In the genomic region with DNA sequence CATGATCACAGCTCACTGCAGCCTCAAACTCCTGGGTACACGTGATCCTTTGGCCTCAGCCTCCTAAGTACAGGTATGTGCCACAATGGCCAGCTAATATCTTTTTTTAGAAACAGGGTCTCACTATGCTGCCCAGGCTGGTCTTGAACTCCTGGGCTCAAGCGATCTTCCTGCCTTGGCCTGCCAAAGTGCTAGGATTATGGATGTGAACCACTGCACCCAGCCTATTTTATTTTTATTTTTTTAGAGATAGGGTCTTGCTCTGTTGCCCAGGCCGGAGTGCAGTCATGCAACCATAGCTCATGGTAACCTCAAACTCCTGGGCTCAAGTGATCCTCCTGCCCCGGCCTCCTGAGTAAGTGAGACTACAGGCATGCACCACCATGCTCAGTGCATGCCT, we compare ENCODE assay signal across 8 cellular contexts. TPM values are rescaled to one million over a fixed set of nuclear protein-coding genes. Genes with fewer than 3 reads are reported as not detected.
DNase-seq lines count a peak whose midpoint lies in the region; ATAC-seq and TF ChIP-seq lines count a peak whose summit lies in the region.
"Not testable (repeated sequence)": the region's sequence is repeated elsewhere in the genome, so short reads cannot be mapped to it uniquely, and the experiment has no call there.

No MANE protein-coding gene starts in this region.

- H3K27me3 Mint-ChIP-seq in activated CD4-positive, alpha-beta memory T cell treated with anti-CD3 and anti-CD28 coated beads, Interleukin-2, amount 10 ng/mL, durations not matched to agents 7 days and 5 days; activated naive CD8-positive, alpha-beta T cell treated with anti-CD3 and anti-CD28 coated beads for 36 hours: not testable (repeated sequence)

- WGBS in heart right ventricle, 2 donors = 96 to 99% methylated on average over 4 of the region's 4 CpGs
- 97 to 99% methylated on average over 4 of the region's 4 CpGs for WGBS in sigmoid colon, 2 donors
- WGBS in transverse colon (ENCODE audit: low coverage in 1 of 2), 2 donors = 87 to 96% methylated on average over 3 to 4 of the region's 4 CpGs

- H3K36me3 ChIP-seq in BLaER1 treated with 17β-estradiol and CSF1 and Interleukin-3, amounts not matched to agents 10 nM and 100 nM; Peyer's patch; heart right ventricle; mucosa of rectum (ENCODE audit: control insufficient read depth in 2 of 2, insufficient read depth in 2 of 2, low read length in 2 of 2); sigmoid colon; transverse colon: not testable (repeated sequence)

- H4K20me1 ChIP-seq in BLaER1 treated with 17β-estradiol and CSF1 and Interleukin-3, amounts not matched to agents 10 nM and 100 nM = not testable (repeated sequence)

- peaks cover 3 to 21% (median 17%) of the 10 kb centered on the region in 11 experiments; a peak in 20 of 22 replicates for H3K9me3 ChIP-seq in BLaER1 treated with 17β-estradiol and CSF1 and Interleukin-3, amounts not matched to agents 10 nM and 100 nM (replicated peaks in 1 of 11)
- not testable (repeated sequence) for H3K9me3 ChIP-seq in Peyer's patch; mucosa of rectum (ENCODE audit: control insufficient read depth in 2 of 2, low read length in 2 of 2); sigmoid colon; transverse colon
- H3K9me3 ChIP-seq in heart right ventricle = peaks cover 0 to 11% (median 0%) of the 10 kb centered on the region in 11 donors

- H3K4me2 ChIP-seq in BLaER1 treated with 17β-estradiol and CSF1 and Interleukin-3, amounts not matched to agents 10 nM and 100 nM = peak overlapping the region; percentile 70 to 95 (median 90)

- not testable (repeated sequence) for ATAC-seq in heart right ventricle

- peak overlapping the region in 4 of 10 experiments; percentile 52 to 65 (median 54); a peak in 6 of 20 replicates for H3K4me3 ChIP-seq in BLaER1 treated with 17β-estradiol and CSF1 and Interleukin-3, amounts not matched to agents 10 nM and 100 nM
- H3K4me3 ChIP-seq in Peyer's patch; heart right ventricle; mucosa of rectum (ENCODE audit: low read length in 2 of 2); sigmoid colon; transverse colon: not testable (repeated sequence)

- H3K4me1 Mint-ChIP-seq in activated CD4-positive, alpha-beta memory T cell treated with anti-CD3 and anti-CD28 coated beads, Interleukin-2, amount 10 ng/mL, durations not matched to agents 7 days and 5 days = peaks cover 46% of the 10 kb centered on the region
- H3K4me1 Mint-ChIP-seq in activated naive CD8-positive, alpha-beta T cell treated with anti-CD3 and anti-CD28 coated beads for 36 hours = peaks cover 13% of the 10 kb centered on the region

- intact Hi-C loops in heart right ventricle (cut with DNase I) = loop anchor here in 1 of 10 donors (10.0 kb wide), 1 partner anchor 187 kb away; no protein-coding TSS in a partner anchor
- intact Hi-C loops in sigmoid colon (cut with DNase I); transverse colon (cut with DNase I; ENCODE audit: low total_unique reads): not testable (repeated sequence)

- in situ Hi-C loops in transverse colon (cut with MboI; ENCODE audit: low pct_ligation_motif_present in 1 of 4, low pct_unique_long_range_greater_than_20kb in 1 of 4, low sequenced_read_pairs in 3 of 4) = not testable (repeated sequence)

- peak overlapping the region in 2 of 11 experiments; percentile 75 to 76; a peak in 1 of 22 replicates for H3K9ac ChIP-seq in BLaER1 treated with 17β-estradiol and CSF1 and Interleukin-3, amounts not matched to agents 10 nM and 100 nM
- peak overlapping the region in 1 of 2 donors; percentile 74 for H3K9ac ChIP-seq in mucosa of rectum (ENCODE audit: low read depth in 1 of 2, low read length in 2 of 2)

- TF ChIP-seq CTCF in Peyer's patch (IDR thresholded peaks at IDR 0.05); heart right ventricle (IDR thresholded peaks at IDR 0.05); sigmoid colon (IDR thresholded peaks at IDR 0.05); transverse colon (IDR thresholded peaks at IDR 0.05): not testable (repeated sequence)

- H3K36me3 Mint-ChIP-seq in activated CD4-positive, alpha-beta memory T cell treated with anti-CD3 and anti-CD28 coated beads, Interleukin-2, amount 10 ng/mL, durations not matched to agents 7 days and 5 days (ENCODE audit: low read depth) = peaks cover 12% of the 10 kb centered on the region
- H3K36me3 Mint-ChIP-seq in activated naive CD8-positive, alpha-beta T cell treated with anti-CD3 and anti-CD28 coated beads for 36 hours = not testable (repeated sequence)

- CTCF ChIA-PET in activated CD4-positive, alpha-beta memory T cell treated with anti-CD3 and anti-CD28 coated beads, Interleukin-2, amount 10 ng/mL, durations not matched to agents 7 days and 5 days (lab: Charles Lee) = interaction anchor here (0.7 to 1.9 kb wide), 4 partner anchors 10 to 230 kb away, joined by 3 to 10 read pairs (median 6); no protein-coding TSS in a partner anchor

- not testable (repeated sequence) for H3K9me3 Mint-ChIP-seq in activated CD4-positive, alpha-beta memory T cell treated with anti-CD3 and anti-CD28 coated beads, Interleukin-2, amount 10 ng/mL, durations not matched to agents 7 days and 5 days; activated naive CD8-positive, alpha-beta T cell treated with anti-CD3 and anti-CD28 coated beads for 36 hours

- not testable (repeated sequence) for TF ChIP-seq POLR2A in Peyer's patch (IDR thresholded peaks at IDR 0.05); sigmoid colon (IDR thresholded peaks at IDR 0.05); transverse colon (IDR thresholded peaks at IDR 0.05)

- peak overlapping the region in 5 of 11 experiments; percentile 58 to 81 (median 74); a peak in 8 of 22 replicates for H3K27ac ChIP-seq in BLaER1 treated with 17β-estradiol and CSF1 and Interleukin-3, amounts not matched to agents 10 nM and 100 nM
- peak overlapping the region in 3 of 4 donors; percentile 72 to 78 (median 76) for H3K27ac ChIP-seq in Peyer's patch
- H3K27ac ChIP-seq in heart right ventricle = peak overlapping the region in 6 of 10 donors; percentile 30 to 87 (median 66)
- H3K27ac ChIP-seq in mucosa of rectum (ENCODE audit: low read depth in 2 of 2, low read length in 2 of 2) = peak overlapping the region; percentile 82 to 89
- peak overlapping the region; percentile 77 to 82 (median 82) for H3K27ac ChIP-seq in sigmoid colon
- peak overlapping the region; percentile 74 to 85 (median 77) for H3K27ac ChIP-seq in transverse colon

- H3K27me3 ChIP-seq in BLaER1 treated with 17β-estradiol and CSF1 and Interleukin-3, amounts not matched to agents 10 nM and 100 nM; Peyer's patch; heart right ventricle; mucosa of rectum (ENCODE audit: control insufficient read depth in 2 of 2, insufficient read depth in 2 of 2, low read length in 2 of 2); sigmoid colon; transverse colon: not testable (repeated sequence)

- peak overlapping the region; percentile 98 for H3K27ac Mint-ChIP-seq in activated CD4-positive, alpha-beta memory T cell treated with anti-CD3 and anti-CD28 coated beads, Interleukin-2, amount 10 ng/mL, durations not matched to agents 7 days and 5 days
- H3K27ac Mint-ChIP-seq in activated naive CD8-positive, alpha-beta T cell treated with anti-CD3 and anti-CD28 coated beads for 36 hours = peak overlapping the region; percentile 88

- H3K4me1 ChIP-seq in BLaER1 treated with 17β-estradiol and CSF1 and Interleukin-3, amounts not matched to agents 10 nM and 100 nM = peaks cover 32 to 46% (median 36%) of the 10 kb centered on the region in 10 experiments
- peaks cover 0 to 24% (median 2%) of the 10 kb centered on the region in 4 donors for H3K4me1 ChIP-seq in Peyer's patch
- peaks cover 7 to 31% (median 27%) of the 10 kb centered on the region in 9 donors for H3K4me1 ChIP-seq in heart right ventricle
- H3K4me1 ChIP-seq in mucosa of rectum (ENCODE audit: control insufficient read depth in 2 of 2, insufficient read depth in 2 of 2, low read length in 2 of 2) = peaks cover 22 to 26% of the 10 kb centered on the region in 2 donors
- peaks cover 0 to 69% (median 46%) of the 10 kb centered on the region in 4 donors for H3K4me1 ChIP-seq in sigmoid colon
- H3K4me1 ChIP-seq in transverse colon = peaks cover 15 to 46% (median 29%) of the 10 kb centered on the region in 4 donors

- not testable (repeated sequence) for DNase-seq in Peyer's patch; activated CD4-positive, alpha-beta memory T cell treated with anti-CD3 and anti-CD28 coated beads, Interleukin-2, amount 10 ng/mL, durations not matched to agents 7 days and 5 days; activated naive CD8-positive, alpha-beta T cell treated with anti-CD3 and anti-CD28 coated beads for 36 hours; heart right ventricle; sigmoid colon; transverse colon

- peak overlapping the region; percentile 70 for H3K4me3 Mint-ChIP-seq in activated CD4-positive, alpha-beta memory T cell treated with anti-CD3 and anti-CD28 coated beads, Interleukin-2, amount 10 ng/mL, durations not matched to agents 7 days and 5 days
- peak overlapping the region; percentile 76 for H3K4me3 Mint-ChIP-seq in activated naive CD8-positive, alpha-beta T cell treated with anti-CD3 and anti-CD28 coated beads for 36 hours

- TF ChIP-seq EP300 in sigmoid colon (IDR thresholded peaks at IDR 0.05); transverse colon (IDR thresholded peaks at IDR 0.05; ENCODE audit: low read depth): not testable (repeated sequence)

- POLR2A ChIA-PET in activated CD4-positive, alpha-beta memory T cell treated with anti-CD3 and anti-CD28 coated beads, Interleukin-2, amount 10 ng/mL, durations not matched to agents 7 days and 5 days (lab: Charles Lee) = interaction anchor here (1.0 to 3.5 kb wide), 7 partner anchors 10 to 563 kb away, joined by 3 to 17 read pairs (median 6); a partner anchor contains a TSS

RNA-seq across cellular contexts. Expression of a gene that starts 17.6 kb away (rescaled TPM):
- total RNA-seq in Peyer's patch (10 to 100 TPM; 10.2 to 61.9 (median 17.6) TPM), heart right ventricle (10 to 100 TPM in 9 of 10 donors, 1 to 10 TPM in 1; 9.5 to 25.8 (median 13.8) TPM), sigmoid colon (10 to 100 TPM; 32.6 to 52.3 (median 50.9) TPM), transverse colon (10 to 100 TPM; 11.7 to 62.1 (median 39.6) TPM)
- total RNA-seq in activated CD4-positive, alpha-beta memory T cell treated with anti-CD3 and anti-CD28 coated beads, Interleukin-2, amount 10 ng/mL, durations not matched to agents 7 days and 5 days = 1 to 10 TPM; 1.5 to 2.4 TPM
- 10 to 100 TPM in 1 of 2 experiments, 1 to 10 TPM in 1; 7.7 to 10.0 TPM for total RNA-seq in activated naive CD8-positive, alpha-beta T cell treated with anti-CD3 and anti-CD28 coated beads for 36 hours
- polyA plus RNA-seq in heart right ventricle (10 to 100 TPM; 16.1 to 18.7 TPM), sigmoid colon (10 to 100 TPM in 2 of 3 donors, 1 to 10 TPM in 1; 6.5 to 17.2 (median 14.4) TPM)

RNA-seq across cellular contexts. Expression of a gene that starts 25.7 kb away (rescaled TPM):
- total RNA-seq in Peyer's patch (10 to 100 TPM; 29.9 to 57.8 (median 37.1) TPM), heart right ventricle (10 to 100 TPM; 17.5 to 26.4 (median 22.1) TPM), sigmoid colon (10 to 100 TPM; 15.7 to 28.2 (median 22.2) TPM), transverse colon (100 to 1,000 TPM in 1 of 4 donors, 10 to 100 TPM in 3; 38.6 to 107 (median 41.7) TPM)
- 10 to 100 TPM; 30.3 to 31.6 TPM for total RNA-seq in activated CD4-positive, alpha-beta memory T cell treated with anti-CD3 and anti-CD28 coated beads, Interleukin-2, amount 10 ng/mL, durations not matched to agents 7 days and 5 days
- 10 to 100 TPM; 21.6 to 23.8 TPM for total RNA-seq in activated naive CD8-positive, alpha-beta T cell treated with anti-CD3 and anti-CD28 coated beads for 36 hours
- polyA plus RNA-seq in heart right ventricle (10 to 100 TPM; 23.8 to 30.6 TPM), sigmoid colon (10 to 100 TPM; 36.3 to 40.4 (median 37.2) TPM)
